15 cellular contexts compared by ENCODE assay signal in genomic region chr6:38346291-38347079, GRCh38.
A peak's percentile ranks its signal among the peaks of the same experiment; 100 is the strongest.
DNase-seq lines count a peak whose midpoint lies in the region; ATAC-seq and TF ChIP-seq lines count a peak whose summit lies in the region.
"Had no signal": no experiment of that assay in that cellular context is flagged by ENCODE, and none has a peak within 500 bp of the region (broad histone marks: within the 10 kb centered on the region; RNA-seq: fewer than 3 reads in every experiment).

No MANE protein-coding gene starts in this region.

- DNase-seq in AG08395 (ENCODE audit: low spot score) = peak; percentile 72
- peak; percentile 83 for DNase-seq in HS-5 (ENCODE audit: low read depth)
- DNase-seq in astrocyte of the cerebellum (ENCODE audit: low read depth) = peak; percentile 96
- peak; percentile 61 for DNase-seq in hepatic stellate cell (ENCODE audit: low spot score)
- no peak for DNase-seq in NCI-H187 (lab: John Stamatoyannopoulos, UW)
- DNase-seq in NCI-H2029 treated with DMSO at 0.1 percent for 48 hours (lab: John Stamatoyannopoulos, UW) = no peak
- DNase-seq: activated CD4-positive, CD25-positive, alpha-beta regulatory T cell treated with anti-CD3 and anti-CD28 coated beads, Interleukin-2, amount 50 U/mL, for 72 hours; caudate nucleus; Right ventricle myocardium superior; stimulated activated CD4-positive, alpha-beta T cell treated with anti-CD3 and anti-CD28 coated beads, Interleukin-12 subunit alpha, Interleukin-12 subunit beta, amount 100 ng/mL, for 4 hours; upper lobe of right lung had no signal

- H3K4me3 ChIP-seq in astrocyte of the cerebellum (ENCODE audit: low read depth, low read length) = no peak overlapping the region
- H3K4me3 ChIP-seq: BLaER1, upper lobe of right lung had no signal

- in situ Hi-C loops in astrocyte of the cerebellum (cut with HindIII; ENCODE audit: low sequenced_read_pairs) = no loop called here

- ATAC-seq in HG03135 (IDR thresholded peaks at IDR 0.05; ENCODE audit: unreplicated experiment) (no peak), GM18870 (IDR thresholded peaks at IDR 0.05; ENCODE audit: unreplicated experiment) (no peak)
- ATAC-seq: foreskin keratinocyte, upper lobe of right lung had no signal

- TF ChIP-seq CTCF in astrocyte of the cerebellum (IDR thresholded peaks at IDR 0.05; ENCODE audit: low read depth, low read length, missing control alignments) = no peak

Comparison
In these comparisons a context has a peak if more than half of its experiments do, and no peak if none do; other contexts are left out.
1. DNase-seq: peak in AG08395 (single experiment), HS-5 (single experiment), astrocyte of the cerebellum (single experiment) and hepatic stellate cell (single experiment); none in NCI-H187 (0 of 2) and NCI-H2029 treated with DMSO at 0.1 percent for 48 hours (single experiment).